Comparison of ENCODE assay signal across 10 cellular contexts in the genomic region with DNA sequence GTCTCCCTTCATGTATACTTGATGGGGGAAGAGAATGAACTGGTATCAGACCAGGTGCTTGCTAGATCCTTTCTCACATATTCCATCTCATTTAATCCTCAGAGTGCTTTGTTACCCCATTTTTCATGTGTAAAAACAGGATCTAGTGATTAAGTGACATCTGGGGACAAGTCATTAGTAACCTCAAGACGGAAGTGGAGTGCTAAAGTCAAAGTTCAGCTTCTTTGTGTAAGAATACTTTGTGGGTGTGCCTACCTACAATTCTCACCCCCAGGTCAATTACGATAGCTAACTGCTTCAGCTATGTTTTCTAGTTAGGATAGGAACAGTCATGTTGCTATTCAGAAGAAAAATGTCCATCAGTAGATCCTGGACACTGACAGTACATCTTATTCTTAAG. TPM values are rescaled to one million over a fixed set of nuclear protein-coding genes. Genes with fewer than 3 reads are reported as not detected.
A peak's percentile ranks its signal among the peaks of the same experiment; 100 is the strongest.
DNase-seq lines count a peak whose midpoint lies in the region; ATAC-seq and TF ChIP-seq lines count a peak whose summit lies in the region.
"Had no signal": no experiment of that assay in that cellular context is flagged by ENCODE, and none has a peak within 500 bp of the region (broad histone marks: within the 10 kb centered on the region; RNA-seq: fewer than 3 reads in every experiment).

No MANE protein-coding gene starts in this region.

- DNase-seq in activated CD8-positive, alpha-beta memory T cell treated with anti-CD3 and anti-CD28 coated beads, Interleukin-2, amount 10 ng/mL, durations not matched to agents 7 days and 5 days = no peak
- DNase-seq in activated CD8-positive, alpha-beta memory T cell treated with anti-CD3 and anti-CD28 coated beads for 24 hours = no peak
- DNase-seq in NOMO-1 (lab: John Stamatoyannopoulos, UW; ENCODE audit: unreplicated experiment in 2 of 2) (peak; percentile 73 to 92), spleen (no peak), HK-2 (ENCODE audit: unreplicated experiment) (no peak), T-helper 9 cell (no peak)
- no peak for DNase-seq in activated naive CD8-positive, alpha-beta T cell treated with anti-CD3 and anti-CD28 coated beads, Interleukin-2, amount 10 ng/mL, durations not matched to agents 7 days and 5 days
- DNase-seq: body of pancreas had no signal

- peak overlapping the region; percentile 17 for H3K4me3 Mint-ChIP-seq in activated CD8-positive, alpha-beta memory T cell treated with anti-CD3 and anti-CD28 coated beads, Interleukin-2, amount 10 ng/mL, durations not matched to agents 7 days and 5 days
- H3K4me3 Mint-ChIP-seq in activated naive CD8-positive, alpha-beta T cell treated with anti-CD3 and anti-CD28 coated beads, Interleukin-2, amount 10 ng/mL, durations not matched to agents 7 days and 5 days = no peak overlapping the region

- no peak for TF ChIP-seq CTCF in spleen (IDR thresholded peaks at IDR 0.05 in 8 of 11, conservative IDR thresholded peaks at IDR 0.05 in 3 of 11)

- POLR2A ChIA-PET in activated naive CD8-positive, alpha-beta T cell treated with anti-CD3 and anti-CD28 coated beads, Interleukin-2, amount 10 ng/mL, durations not matched to agents 7 days and 5 days (lab: Charles Lee) = interaction anchor here (1.8 kb wide), 1 partner anchor 9 kb away, joined by 6 read pairs; no protein-coding TSS in a partner anchor

- no peak overlapping the region for H3K4me3 ChIP-seq in spleen
- H3K4me3 ChIP-seq: body of pancreas, SJSA1 had no signal

- H3K27me3 Mint-ChIP-seq in activated CD8-positive, alpha-beta memory T cell treated with anti-CD3 and anti-CD28 coated beads, Interleukin-2, amount 10 ng/mL, durations not matched to agents 7 days and 5 days = no peaks in the 10 kb centered on the region
- H3K27me3 Mint-ChIP-seq in activated naive CD8-positive, alpha-beta T cell treated with anti-CD3 and anti-CD28 coated beads, Interleukin-2, amount 10 ng/mL, durations not matched to agents 7 days and 5 days = no peaks in the 10 kb centered on the region

- no peaks in the 10 kb centered on the region for H3K36me3 ChIP-seq in spleen

- no peak for TF ChIP-seq POLR2A in spleen (IDR thresholded peaks at IDR 0.05)

- intact Hi-C loops in spleen (cut with DNase I; ENCODE audit: low total_unique reads) = no loop called here

- H3K4me1 ChIP-seq in spleen = peaks cover 25 to 81% (median 78%) of the 10 kb centered on the region in 6 donors

- H3K9me3 ChIP-seq in spleen = no peaks in the 10 kb centered on the region
- H3K9me3 ChIP-seq: body of pancreas, SJSA1 had no signal

- H3K27ac ChIP-seq in spleen = peak overlapping the region in 5 of 8 donors; percentile 2 to 99 (median 50)
- H3K27ac ChIP-seq: body of pancreas, SJSA1 had no signal

- ATAC-seq in activated CD8-positive, alpha-beta memory T cell treated with anti-CD3 and anti-CD28 coated beads, Interleukin-2, amount 10 ng/mL, durations not matched to agents 7 days and 5 days = no peak
- ATAC-seq in activated naive CD8-positive, alpha-beta T cell treated with anti-CD3 and anti-CD28 coated beads, Interleukin-2, amount 10 ng/mL, durations not matched to agents 7 days and 5 days (ENCODE audit: low read depth) = no peak
- ATAC-seq in HG03097 (IDR thresholded peaks at IDR 0.05; ENCODE audit: low FRiP score, unreplicated experiment) = no peak
- ATAC-seq: body of pancreas had no signal

- CTCF ChIA-PET in activated CD8-positive, alpha-beta memory T cell treated with anti-CD3 and anti-CD28 coated beads, Interleukin-2, amount 10 ng/mL, durations not matched to agents 7 days and 5 days (lab: Charles Lee) = interaction anchor here (0.6 kb wide), 1 partner anchor 135 kb away, joined by 3 read pairs; no protein-coding TSS in a partner anchor

- H3K27me3 ChIP-seq in spleen (replicated peaks in 1 of 7) = no peaks in the 10 kb centered on the region
- H3K27me3 ChIP-seq: body of pancreas, SJSA1 had no signal

- no peaks in the 10 kb centered on the region for H3K9me3 Mint-ChIP-seq in activated CD8-positive, alpha-beta memory T cell treated with anti-CD3 and anti-CD28 coated beads, Interleukin-2, amount 10 ng/mL, durations not matched to agents 7 days and 5 days (ENCODE audit: low read depth)
- H3K9me3 Mint-ChIP-seq in activated naive CD8-positive, alpha-beta T cell treated with anti-CD3 and anti-CD28 coated beads, Interleukin-2, amount 10 ng/mL, durations not matched to agents 7 days and 5 days = no peaks in the 10 kb centered on the region

- peaks cover 63% of the 10 kb centered on the region for H3K4me1 Mint-ChIP-seq in activated CD8-positive, alpha-beta memory T cell treated with anti-CD3 and anti-CD28 coated beads, Interleukin-2, amount 10 ng/mL, durations not matched to agents 7 days and 5 days
- H3K4me1 Mint-ChIP-seq in activated naive CD8-positive, alpha-beta T cell treated with anti-CD3 and anti-CD28 coated beads, Interleukin-2, amount 10 ng/mL, durations not matched to agents 7 days and 5 days = peaks cover 58% of the 10 kb centered on the region

- peak overlapping the region; percentile 64 for H3K27ac Mint-ChIP-seq in activated CD8-positive, alpha-beta memory T cell treated with anti-CD3 and anti-CD28 coated beads, Interleukin-2, amount 10 ng/mL, durations not matched to agents 7 days and 5 days
- peak overlapping the region; percentile 58 for H3K27ac Mint-ChIP-seq in activated naive CD8-positive, alpha-beta T cell treated with anti-CD3 and anti-CD28 coated beads, Interleukin-2, amount 10 ng/mL, durations not matched to agents 7 days and 5 days

- H3K36me3 Mint-ChIP-seq in activated CD8-positive, alpha-beta memory T cell treated with anti-CD3 and anti-CD28 coated beads, Interleukin-2, amount 10 ng/mL, durations not matched to agents 7 days and 5 days = peaks cover 37% of the 10 kb centered on the region
- peaks cover 22% of the 10 kb centered on the region for H3K36me3 Mint-ChIP-seq in activated naive CD8-positive, alpha-beta T cell treated with anti-CD3 and anti-CD28 coated beads, Interleukin-2, amount 10 ng/mL, durations not matched to agents 7 days and 5 days

- 27 to 72% (median 60%) methylated on average over 2 of the region's 2 CpGs for WGBS in spleen, 5 donors

RNA-seq across cellular contexts. Expression of a gene that starts 3.1 kb away (rescaled TPM):
- 10 to 100 TPM; 36.2 to 41.2 TPM for total RNA-seq in activated CD8-positive, alpha-beta memory T cell treated with anti-CD3 and anti-CD28 coated beads, Interleukin-2, amount 10 ng/mL, durations not matched to agents 7 days and 5 days
- total RNA-seq in activated naive CD8-positive, alpha-beta T cell treated with anti-CD3 and anti-CD28 coated beads, Interleukin-2, amount 10 ng/mL, durations not matched to agents 7 days and 5 days = 10 to 100 TPM; 39.8 to 41.6 TPM
- 10 to 100 TPM; 30.8 to 46.8 (median 39.7) TPM for total RNA-seq in spleen
- polyA plus RNA-seq in spleen = 10 to 100 TPM; 20.6 to 31.2 (median 27.2) TPM

RNA-seq across cellular contexts. Expression of a gene that starts 5.0 kb away (rescaled TPM):
- total RNA-seq in activated CD8-positive, alpha-beta memory T cell treated with anti-CD3 and anti-CD28 coated beads, Interleukin-2, amount 10 ng/mL, durations not matched to agents 7 days and 5 days = 100 to 1,000 TPM; 143 to 155 TPM
- 100 to 1,000 TPM; 116 to 117 TPM for total RNA-seq in activated naive CD8-positive, alpha-beta T cell treated with anti-CD3 and anti-CD28 coated beads, Interleukin-2, amount 10 ng/mL, durations not matched to agents 7 days and 5 days
- total RNA-seq in spleen = 100 to 1,000 TPM in 5 of 7 donors, 10 to 100 TPM in 2; 96.7 to 116 (median 108) TPM
- polyA plus RNA-seq in spleen = 10 to 100 TPM; 33.0 to 45.8 (median 36.7) TPM

Comparison
In these comparisons a context has a peak if more than half of its experiments do, and no peak if none do; other contexts are left out.
1. DNase-seq: peak in NOMO-1 (2 of 2); none in activated CD8-positive, alpha-beta memory T cell treated with anti-CD3 and anti-CD28 coated beads, Interleukin-2, amount 10 ng/mL, durations not matched to agents 7 days and 5 days (single experiment), activated CD8-positive, alpha-beta memory T cell treated with anti-CD3 and anti-CD28 coated beads for 24 hours (single experiment), activated naive CD8-positive, alpha-beta T cell treated with anti-CD3 and anti-CD28 coated beads, Interleukin-2, amount 10 ng/mL, durations not matched to agents 7 days and 5 days (single experiment), spleen (single experiment), HK-2 (single experiment) and T-helper 9 cell (single experiment).